Comparison of ENCODE assay signal across 9 cellular contexts in genomic region chr17:55726440-55726839, GRCh38. TPM values are rescaled to one million over a fixed set of nuclear protein-coding genes. Genes with fewer than 3 reads are reported as not detected.
DNase-seq lines count a peak whose midpoint lies in the region; ATAC-seq, FAIRE-seq and TF ChIP-seq lines count a peak whose summit lies in the region.
"Had no signal": no experiment of that assay in that cellular context is flagged by ENCODE, and none has a peak within 500 bp of the region (broad histone marks: within the 10 kb centered on the region; RNA-seq: fewer than 3 reads in every experiment).

No MANE protein-coding gene starts in this region.

- TF ChIP-seq RAD21 in liver (IDR thresholded peaks at IDR 0.05) (no peak), HepG2 (CRISPR knock-in tag; IDR thresholded peaks at IDR 0.05) (no peak)

- no peak for FAIRE-seq in HepG2 (lab: Jason Lieb, UNC)

- WGBS in liver = 38% methylated on average over 2 of the region's 2 CpGs
- 5% methylated on average over 2 of the region's 2 CpGs for WGBS in HepG2 (ENCODE audit: low lambda C conversion rate)
- 35 to 48% (median 37%) methylated on average over 2 of the region's 2 CpGs for WGBS in adrenal gland, 4 donors

- TF ChIP-seq CTCF in liver (IDR thresholded peaks at IDR 0.05; ENCODE audit: low read depth, low read length, missing input control) = no peak
- TF ChIP-seq CTCF in HepG2 (CRISPR knock-in tag; IDR thresholded peaks at IDR 0.05) = no peak
- no peak for TF ChIP-seq CTCF in adrenal gland (IDR thresholded peaks at IDR 0.05)

- H2AFZ ChIP-seq in HepG2 (ENCODE audit: low read length) = no peak overlapping the region

- TF ChIP-seq POLR2A in HepG2 (IDR thresholded peaks at IDR 0.05; ENCODE audit: insufficient read depth in 1 of 2, low read depth in 2 of 2, low read length in 2 of 2) (no peak), adrenal gland (IDR thresholded peaks at IDR 0.05) (no peak)

- no peaks in the 10 kb centered on the region for H3K9me3 ChIP-seq in liver (ENCODE audit: control insufficient read depth in 4 of 4, low read length in 3 of 4)
- H3K9me3 ChIP-seq in HepG2 (ENCODE audit: low read length) = no peaks in the 10 kb centered on the region
- no peaks in the 10 kb centered on the region for H3K9me3 ChIP-seq in adrenal gland (replicated peaks in 1 of 3)

- TF ChIP-seq EP300 in HepG2 (IDR thresholded peaks at IDR 0.05; ENCODE audit: low read depth in 2 of 2, low read length in 2 of 2) (no peak), HepG2 (CRISPR knock-in tag; IDR thresholded peaks at IDR 0.05; ENCODE audit: borderline replicate concordance) (no peak)

- H3K9ac ChIP-seq in liver (ENCODE audit: low read depth in 1 of 2, low read length in 2 of 2) (no peak overlapping the region), HepG2 (ENCODE audit: insufficient read depth, low read depth, low read length) (no peak overlapping the region)

- H3K36me3 Mint-ChIP-seq in activated naive CD8-positive, alpha-beta T cell treated with anti-CD3 and anti-CD28 coated beads, Interleukin-2, amount 50 U/mL, for 24 hours (ENCODE audit: low read depth) = no peaks in the 10 kb centered on the region

- peaks cover 48% of the 10 kb centered on the region for H3K27me3 Mint-ChIP-seq in activated naive CD8-positive, alpha-beta T cell treated with anti-CD3 and anti-CD28 coated beads, Interleukin-2, amount 50 U/mL, for 24 hours

- BruUV-seq in HepG2 (replicated peaks; lab: Mats Ljungman, UMichigan) = no TSS peak

- no peaks in the 10 kb centered on the region for H3K9me3 Mint-ChIP-seq in activated naive CD8-positive, alpha-beta T cell treated with anti-CD3 and anti-CD28 coated beads, Interleukin-2, amount 50 U/mL, for 24 hours

- ATAC-seq in HepG2 (no peak), left lobe of liver (peak; percentile 59), GM18511 (IDR thresholded peaks at IDR 0.05; ENCODE audit: unreplicated experiment) (no peak), HG03469 (IDR thresholded peaks at IDR 0.05; ENCODE audit: unreplicated experiment) (no peak), GM18909 (IDR thresholded peaks at IDR 0.05; ENCODE audit: poor library complexity, unreplicated experiment) (no peak)
- ATAC-seq in activated naive CD8-positive, alpha-beta T cell treated with anti-CD3 and anti-CD28 coated beads, Interleukin-2, amount 50 U/mL, for 24 hours = no peak
- ATAC-seq: left colon had no signal

- DNase-seq in HepG2 (ENCODE audit: low spot score) (no peak), adrenal gland (peak; percentile 39 to 85 (median 80)), left lobe of liver (ENCODE audit: low spot score) (peak; percentile 78)
- DNase-seq in activated naive CD8-positive, alpha-beta T cell treated with anti-CD3 and anti-CD28 coated beads, Interleukin-2, amount 50 U/mL, for 24 hours = no peak

- H3K27ac Mint-ChIP-seq in activated naive CD8-positive, alpha-beta T cell treated with anti-CD3 and anti-CD28 coated beads, Interleukin-2, amount 50 U/mL, for 24 hours = no peak overlapping the region

- H4K20me1 ChIP-seq in HepG2 (ENCODE audit: insufficient read depth, low read length) = no peaks in the 10 kb centered on the region

- H3K36me3 ChIP-seq in liver (ENCODE audit: control insufficient read depth in 4 of 4, insufficient read depth in 3 of 4, low read depth in 1 of 4, low read length in 3 of 4) = no peaks in the 10 kb centered on the region
- H3K36me3 ChIP-seq in HepG2 (replicated peaks in 1 of 2; ENCODE audit: control insufficient read depth in 1 of 2, insufficient read depth in 2 of 2, low read length in 2 of 2) = no peaks in the 10 kb centered on the region
- no peaks in the 10 kb centered on the region for H3K36me3 ChIP-seq in adrenal gland (replicated peaks in 1 of 2)

- H3K27me3 ChIP-seq in liver (ENCODE audit: control insufficient read depth in 4 of 4, insufficient read depth in 4 of 4, low read length in 3 of 4) = no peaks in the 10 kb centered on the region
- peaks cover 0 to 26% of the 10 kb centered on the region in 2 experiments; a peak in 3 of 5 replicates for H3K27me3 ChIP-seq in HepG2 (ENCODE audit: control insufficient read depth in 1 of 2, insufficient read depth in 2 of 2, low read length in 2 of 2)
- H3K27me3 ChIP-seq in adrenal gland = no peaks in the 10 kb centered on the region

- H3K4me3 Mint-ChIP-seq in activated naive CD8-positive, alpha-beta T cell treated with anti-CD3 and anti-CD28 coated beads, Interleukin-2, amount 50 U/mL, for 24 hours = no peak overlapping the region

- POLR2A ChIA-PET in HepG2 (lab: Yijun Ruan, JAX) = no interaction called here

- peaks cover 16% of the 10 kb centered on the region for H3K4me1 Mint-ChIP-seq in activated naive CD8-positive, alpha-beta T cell treated with anti-CD3 and anti-CD28 coated beads, Interleukin-2, amount 50 U/mL, for 24 hours

- H3K27ac ChIP-seq in liver (ENCODE audit: low read depth in 1 of 2, low read length in 2 of 2) = no peak overlapping the region
- H3K27ac ChIP-seq in HepG2 (ENCODE audit: extremely low read length, insufficient read depth, low read length) = no peak overlapping the region
- no peak overlapping the region for H3K27ac ChIP-seq in adrenal gland

- in situ Hi-C loops in HepG2 (cut with HindIII; ENCODE audit: extremely low pct_ligation_motif_present, low pct_unique_long_range_greater_than_20kb) = no loop called here

- H3K4me3 ChIP-seq in liver (ENCODE audit: low read depth in 1 of 3, low read length in 3 of 3) (no peak overlapping the region), HepG2 (replicated peaks in 1 of 3; ENCODE audit: insufficient read depth in 1 of 3, low read depth in 2 of 3, low read length in 3 of 3) (no peak overlapping the region), adrenal gland (no peak overlapping the region)

- CTCF ChIA-PET in HepG2 (lab: Yijun Ruan, JAX; ENCODE audit: low intra/inter-chr PET ratio, low total read pairs) = no interaction called here

- intact Hi-C loops in HepG2 (cut with micrococcal nuclease; ENCODE audit: unreplicated experiment) (no loop called here), adrenal gland (cut with DNase I) (no loop called here)

- peaks cover under 1 to 13% (median 7%) of the 10 kb centered on the region in 4 donors for H3K4me1 ChIP-seq in liver (ENCODE audit: control insufficient read depth in 4 of 4, insufficient read depth in 4 of 4, low read length in 3 of 4)
- H3K4me1 ChIP-seq in HepG2 (ENCODE audit: insufficient read depth, low read length) = peaks cover under 1% of the 10 kb centered on the region; the same call in 1 of the 2 replicates
- peaks cover 8 to 22% of the 10 kb centered on the region in 2 donors for H3K4me1 ChIP-seq in adrenal gland (replicated peaks in 1 of 2)

- no peaks in the 10 kb centered on the region for H3K79me2 ChIP-seq in HepG2 (ENCODE audit: insufficient read depth, low read length)

- H3K4me2 ChIP-seq in HepG2 (ENCODE audit: low read depth, low read length) = no peak overlapping the region

RNA-seq across cellular contexts. Expression of gene TMEM100, which starts 3.8 kb away (rescaled TPM):
- total RNA-seq in liver (1 to 10 TPM in 1 of 2 donors, under 1 TPM in 1; 0.09 to 4.8 TPM), HepG2 (2016; rRNA removed; fragmentation: Illumina TruSeq; extraction: Trizol) (not detected in 2 replicates), adrenal gland (10 to 100 TPM in 1 of 8 donors, 1 to 10 TPM in 7; 1.3 to 11.5 (median 2.7) TPM), left lobe of liver (7.0 TPM)
- polyA plus RNA-seq in liver (1 to 10 TPM; 2.2 to 2.4 TPM), HepG2 (2011; rRNA removed) (not detected in 2 replicates), adrenal gland (1 to 10 TPM; 2.5 to 4.9 (median 2.6) TPM)
- total RNA-seq in HepG2 (2016; cell fraction: cytosol; rRNA removed; fragmentation: Illumina TruSeq; extraction: Trizol; ENCODE audit: low read depth) = not detected in 2 replicates
- total RNA-seq in HepG2 (2016; cell fraction: insoluble cytoplasmic fraction; rRNA removed; fragmentation: Illumina TruSeq; extraction: Trizol) = not detected in 2 replicates
- total RNA-seq in HepG2 (2016; cell fraction: membrane; rRNA removed; fragmentation: Illumina TruSeq; extraction: Trizol) = not detected in 2 replicates
- total RNA-seq in HepG2 (2016; cell fraction: nucleus; rRNA removed; fragmentation: Illumina TruSeq; extraction: Trizol) = not detected in 2 replicates
- not detected in 2 replicates for polyA plus RNA-seq in HepG2 (2011; cell fraction: cytosol; rRNA removed)
- polyA plus RNA-seq in HepG2 (2011; cell fraction: nucleus; rRNA removed) = not detected in 2 replicates
- not detected in 2 replicates for polyA plus RNA-seq in HepG2 (2012)
- not detected in 2 replicates for polyA plus RNA-seq in HepG2 (2016; cell fraction: cytosol; fragmentation: Illumina TruSeq; extraction: Trizol; ENCODE audit: low read depth)
- polyA plus RNA-seq in HepG2 (2016; cell fraction: insoluble cytoplasmic fraction; fragmentation: Illumina TruSeq; extraction: Trizol; ENCODE audit: low read depth) = not detected in 2 replicates
- polyA plus RNA-seq in HepG2 (2016; cell fraction: membrane; fragmentation: Illumina TruSeq; extraction: Trizol; ENCODE audit: low read depth) = not detected in 2 replicates
- not detected in 2 replicates for polyA plus RNA-seq in HepG2 (2016; cell fraction: nucleus; fragmentation: Illumina TruSeq; extraction: Trizol; ENCODE audit: insufficient read depth, low read depth)
- polyA minus RNA-seq in HepG2 (2011; rRNA and poly(A)+ RNA removed; ENCODE audit: low replicate concordance) = not detected in 2 replicates
- not detected in 2 replicates for polyA minus RNA-seq in HepG2 (2011; cell fraction: cytosol; rRNA and poly(A)+ RNA removed)
- not detected in 2 replicates for polyA minus RNA-seq in HepG2 (2011; cell fraction: nucleus; rRNA and poly(A)+ RNA removed)

RNA-seq across cellular contexts. Expression of gene PCTP, which starts 24.4 kb away (rescaled TPM):
- total RNA-seq in liver = 10 to 100 TPM; 25.0 to 79.0 TPM
- 10 to 100 TPM; 38.6 to 73.0 TPM for polyA plus RNA-seq in liver
- total RNA-seq in HepG2 (2016; rRNA removed; fragmentation: Illumina TruSeq; extraction: Trizol) = 50.7 and 66.3 TPM in 2 replicates
- 11.7 and 12.0 TPM in 2 replicates for total RNA-seq in HepG2 (2016; cell fraction: cytosol; rRNA removed; fragmentation: Illumina TruSeq; extraction: Trizol; ENCODE audit: low read depth)
- total RNA-seq in HepG2 (2016; cell fraction: insoluble cytoplasmic fraction; rRNA removed; fragmentation: Illumina TruSeq; extraction: Trizol) = 54.0 and 71.4 TPM in 2 replicates
- 39.4 and 41.1 TPM in 2 replicates for total RNA-seq in HepG2 (2016; cell fraction: membrane; rRNA removed; fragmentation: Illumina TruSeq; extraction: Trizol)
- total RNA-seq in HepG2 (2016; cell fraction: nucleus; rRNA removed; fragmentation: Illumina TruSeq; extraction: Trizol) = 23.2 and 24.9 TPM in 2 replicates
- polyA plus RNA-seq in HepG2 (2011; rRNA removed) = 31.0 and 37.1 TPM in 2 replicates
- polyA plus RNA-seq in HepG2 (2011; cell fraction: cytosol; rRNA removed) = 33.2 and 42.6 TPM in 2 replicates
- 15.1 and 17.8 TPM in 2 replicates for polyA plus RNA-seq in HepG2 (2011; cell fraction: nucleus; rRNA removed)
- polyA plus RNA-seq in HepG2 (2012) = 24.1 and 24.8 TPM in 2 replicates
- 10.2 and 13.1 TPM in 2 replicates for polyA plus RNA-seq in HepG2 (2016; cell fraction: cytosol; fragmentation: Illumina TruSeq; extraction: Trizol; ENCODE audit: low read depth)
- polyA plus RNA-seq in HepG2 (2016; cell fraction: insoluble cytoplasmic fraction; fragmentation: Illumina TruSeq; extraction: Trizol; ENCODE audit: low read depth) = 54.7 and 63.4 TPM in 2 replicates
- polyA plus RNA-seq in HepG2 (2016; cell fraction: membrane; fragmentation: Illumina TruSeq; extraction: Trizol; ENCODE audit: low read depth) = 26.6 and 28.7 TPM in 2 replicates
- polyA plus RNA-seq in HepG2 (2016; cell fraction: nucleus; fragmentation: Illumina TruSeq; extraction: Trizol; ENCODE audit: insufficient read depth, low read depth) = 33.0 and 35.1 TPM in 2 replicates
- polyA minus RNA-seq in HepG2 (2011; rRNA and poly(A)+ RNA removed; ENCODE audit: low replicate concordance) = 4.1 and 30.1 TPM in 2 replicates
- polyA minus RNA-seq in HepG2 (2011; cell fraction: cytosol; rRNA and poly(A)+ RNA removed) = 14.5 and 16.1 TPM in 2 replicates
- polyA minus RNA-seq in HepG2 (2011; cell fraction: nucleus; rRNA and poly(A)+ RNA removed) = 23.0 and 27.8 TPM in 2 replicates
- total RNA-seq in adrenal gland = 10 to 100 TPM; 11.1 to 18.0 (median 13.1) TPM
- 10 to 100 TPM in 1 of 3 donors, 1 to 10 TPM in 2; 7.2 to 17.0 (median 9.2) TPM for polyA plus RNA-seq in adrenal gland
- 74.1 TPM for total RNA-seq in left lobe of liver

Comparison
In these comparisons a context has a peak if more than half of its experiments do, and no peak if none do; other contexts are left out.
1. DNase-seq: peak in adrenal gland (7 of 7) and left lobe of liver (single experiment); none in HepG2 (single experiment) and activated naive CD8-positive, alpha-beta T cell treated with anti-CD3 and anti-CD28 coated beads, Interleukin-2, amount 50 U/mL, for 24 hours (single experiment).